In the genomic region with DNA sequence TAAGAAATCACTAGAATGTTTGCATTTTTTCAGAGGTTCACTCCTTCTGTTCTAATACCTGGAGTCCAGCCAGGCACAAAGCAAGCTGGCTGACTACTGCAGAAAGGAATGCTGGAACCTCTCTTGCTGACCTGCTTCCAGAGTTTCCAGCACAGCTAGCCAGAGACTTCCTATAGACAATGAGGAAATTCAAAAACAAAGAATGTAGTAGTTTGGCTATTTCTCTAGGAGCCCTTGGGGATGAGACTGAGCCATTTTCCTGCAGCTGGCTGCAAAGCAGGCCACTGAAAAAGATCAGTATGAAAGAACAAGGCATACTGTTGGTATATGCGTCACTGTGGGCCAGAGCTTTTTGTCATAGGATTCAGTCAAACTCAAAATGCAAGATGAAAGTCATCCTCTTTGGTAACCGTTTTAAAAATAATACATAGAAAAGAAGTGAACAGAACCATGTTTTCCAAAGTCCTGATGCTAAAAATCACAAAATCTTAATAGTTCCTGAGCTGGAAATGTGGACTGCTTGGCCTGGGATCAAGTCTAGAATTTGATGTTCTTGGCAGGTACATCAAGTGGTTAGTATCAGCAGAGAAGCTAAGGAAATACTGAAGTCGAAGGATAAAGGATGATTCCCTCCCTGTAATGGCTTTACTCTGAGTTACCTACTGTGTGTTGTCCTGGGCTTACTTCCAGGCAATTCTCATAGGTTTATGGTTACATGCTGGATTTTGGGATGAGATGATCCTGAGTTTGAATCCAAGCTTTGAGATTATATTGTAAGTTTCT, we compare ENCODE assay signal across 8 cellular contexts. TPM values are rescaled to one million over a fixed set of nuclear protein-coding genes. Genes with fewer than 3 reads are reported as not detected.
DNase-seq lines count a peak whose midpoint lies in the region; ATAC-seq lines count a peak whose summit lies in the region.

No MANE protein-coding gene starts in this region.

- POLR2A ChIA-PET in T-cell (lab: Charles Lee): no interaction called here

- no peaks in the 10 kb centered on the region for H3K36me3 Mint-ChIP-seq in T-cell

- H3K4me3 Mint-ChIP-seq in T-cell: no peak overlapping the region

- CTCF ChIA-PET in T-cell (lab: Charles Lee): no interaction called here

- DNase-seq in HT-29 (ENCODE audit: low spot score) (peak; percentile 39), cerebellar cortex (ENCODE audit: low spot score) (peak; percentile 69), kidney tubule cell (ENCODE audit: low spot score) (peak; percentile 96), superior temporal gyrus (ENCODE audit: extremely low spot score) (peak; percentile 51), T-cell (no peak)
- no peak for DNase-seq in NK-92 treated with Interleukin-12 subunit alpha and Interleukin-12 subunit beta, amount 100 ng/mL, for 24 hours (lab: John Stamatoyannopoulos, UW)

- no peak overlapping the region for H3K27ac Mint-ChIP-seq in T-cell

- no peak for ATAC-seq in HG03342 (IDR thresholded peaks at IDR 0.05; ENCODE audit: unreplicated experiment)
- ATAC-seq in HG03439 (IDR thresholded peaks at IDR 0.05; ENCODE audit: unreplicated experiment): no peak
- ATAC-seq in T-cell (replicated peaks in 1 of 4): no peak

- no peaks in the 10 kb centered on the region for H3K9me3 Mint-ChIP-seq in T-cell

- peaks cover 25 to 26% of the 10 kb centered on the region in 2 donors for H3K27me3 Mint-ChIP-seq in T-cell

- no peaks in the 10 kb centered on the region for H3K4me1 Mint-ChIP-seq in T-cell

RNA-seq across cellular contexts. Expression of gene DSEL, which starts 9.0 kb away (rescaled TPM):
- 0.47 and 0.69 TPM in 2 replicates for total RNA-seq in HT-29 (2014; rRNA removed; shearing (Covaris generic))
- 1 to 10 TPM in 3 of 5 donors, under 1 TPM in 2; 0.72 to 2.4 (median 1.5) TPM for total RNA-seq in T-cell

Comparison
In these comparisons a context has a peak if more than half of its experiments do, and no peak if none do; other contexts are left out.
1. DNase-seq: peak in HT-29 (single experiment), cerebellar cortex (single experiment), kidney tubule cell (single experiment) and superior temporal gyrus (single experiment); none in NK-92 treated with Interleukin-12 subunit alpha and Interleukin-12 subunit beta, amount 100 ng/mL, for 24 hours (single experiment) and T-cell (0 of 34).